ENCODE assay signal across 21 cellular contexts in the genomic region with DNA sequence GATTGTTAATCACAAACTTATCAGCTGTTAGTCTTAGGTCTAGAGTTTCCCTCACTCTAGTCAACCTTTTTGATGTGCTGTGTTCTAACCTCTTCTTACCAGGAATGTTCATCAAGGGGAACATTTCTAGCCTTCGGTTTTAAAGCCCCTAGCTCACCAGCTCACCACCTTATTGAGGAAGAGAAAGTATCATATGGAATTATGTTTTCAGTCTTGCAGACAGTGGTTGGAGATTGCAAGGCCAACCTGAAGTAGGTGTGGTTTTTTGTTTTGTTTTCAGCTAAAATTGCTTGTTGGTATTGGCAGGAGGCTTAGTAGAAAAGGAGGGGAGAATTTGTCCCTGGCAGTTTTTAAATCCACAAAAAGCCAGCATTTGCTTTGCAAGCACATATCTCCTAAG. TPM values are rescaled to one million over a fixed set of nuclear protein-coding genes. Genes with fewer than 3 reads are reported as not detected.
DNase-seq lines count a peak whose midpoint lies in the region; ATAC-seq and TF ChIP-seq lines count a peak whose summit lies in the region.
"Had no signal": no experiment of that assay in that cellular context is flagged by ENCODE, and none has a peak within 500 bp of the region (broad histone marks: within the 10 kb centered on the region; RNA-seq: fewer than 3 reads in every experiment).

No MANE protein-coding gene starts in this region.

- no peak overlapping the region for H3K4me3 ChIP-seq in SK-N-SH (ENCODE audit: low read depth in 2 of 2, low read length in 1 of 2)
- H3K4me3 ChIP-seq in MM.1S (ENCODE audit: low read length) = no peak overlapping the region
- H3K4me3 ChIP-seq in smooth muscle cell = no peak overlapping the region
- H3K4me3 ChIP-seq: BLaER1 treated with 17β-estradiol and CSF1 and Interleukin-3, amounts not matched to agents 10 nM and 100 nM; heart left ventricle; uterus had no signal

- H3K27ac ChIP-seq in SK-N-SH (ENCODE audit: low read depth in 2 of 2, low read length in 1 of 2) = peak overlapping the region; percentile 11 to 71
- no peak overlapping the region; the same call in 1 of the 2 replicates for H3K27ac ChIP-seq in MM.1S (ENCODE audit: low read length)
- peak overlapping the region; percentile 53 for H3K27ac ChIP-seq in epithelial cell of prostate
- peak overlapping the region; percentile 65 for H3K27ac ChIP-seq in smooth muscle cell (ENCODE audit: low read depth)
- H3K27ac ChIP-seq: BLaER1 treated with 17β-estradiol and CSF1 and Interleukin-3, amounts not matched to agents 10 nM and 100 nM; heart left ventricle had no signal

- no peaks in the 10 kb centered on the region for H3K9me2 ChIP-seq in SK-N-SH
- no peaks in the 10 kb centered on the region for H3K9me2 ChIP-seq in MM.1S (replicated peaks; ENCODE audit: insufficient read depth, low read length)

- no peaks in the 10 kb centered on the region for H3K9me3 ChIP-seq in SK-N-SH
- H3K9me3 ChIP-seq in MM.1S (replicated peaks; ENCODE audit: insufficient read depth, low read length) = no peaks in the 10 kb centered on the region
- H3K9me3 ChIP-seq in smooth muscle cell (replicated peaks; ENCODE audit: low read depth) = no peaks in the 10 kb centered on the region
- H3K9me3 ChIP-seq: uterus had no signal

- 56% methylated on average over 1 of the region's 1 CpG for WGBS in SK-N-SH (ENCODE audit: low lambda C conversion rate)
- WGBS in smooth muscle cell (ENCODE audit: low lambda C conversion rate) = 90% methylated on average over 1 of the region's 1 CpG

- no peak for TF ChIP-seq RAD21 in SK-N-SH (IDR thresholded peaks at IDR 0.05; ENCODE audit: low read length)

- H3K27me3 ChIP-seq in SK-N-SH (ENCODE audit: insufficient read depth) (no peaks in the 10 kb centered on the region), MM.1S (replicated peaks; ENCODE audit: insufficient read depth, low read length) (no peaks in the 10 kb centered on the region), smooth muscle cell (ENCODE audit: low read depth) (no peaks in the 10 kb centered on the region)
- H3K27me3 ChIP-seq: BLaER1 treated with 17β-estradiol and CSF1 and Interleukin-3, amounts not matched to agents 10 nM and 100 nM; heart left ventricle; uterus had no signal

- TF ChIP-seq CTCF in SK-N-SH (IDR thresholded peaks at IDR 0.05) (no peak), MM.1S (IDR thresholded peaks at IDR 0.05; ENCODE audit: low read length) (no peak), smooth muscle cell (IDR thresholded peaks at IDR 0.05; ENCODE audit: borderline replicate concordance, insufficient read depth, poor library complexity, severe bottlenecking) (no peak)

- no peak for ATAC-seq in SK-N-SH treated with all-trans-retinoic acid at 6 μM for 48 hours
- ATAC-seq in Right ventricle myocardium superior (ENCODE audit: poor library complexity) = no peak
- ATAC-seq: activated T-helper 17 cell treated with anti-CD3 and anti-CD28 coated beads, Interleukin-2, amount 50 U/mL, for 72 hours; effector memory CD8-positive, alpha-beta T cell; heart left ventricle had no signal

- peak overlapping the region; percentile 37; the same call in 1 of the 2 replicates for H2AFZ ChIP-seq in SK-N-SH (ENCODE audit: low read depth)
- no peak overlapping the region for H2AFZ ChIP-seq in MM.1S (ENCODE audit: low read length)
- no peak overlapping the region for H2AFZ ChIP-seq in smooth muscle cell (ENCODE audit: low read depth)

- H3K4me1 ChIP-seq in SK-N-SH (ENCODE audit: control insufficient read depth in 1 of 2, insufficient read depth in 2 of 2, low read depth in 1 of 2, low read length in 1 of 2) (peaks cover 8 to 24% of the 10 kb centered on the region in 2 experiments; a peak in 3 of 4 replicates), MM.1S (ENCODE audit: low read length) (peaks cover 16% of the 10 kb centered on the region), smooth muscle cell (ENCODE audit: low read depth) (peaks cover 23% of the 10 kb centered on the region)
- H3K4me1 ChIP-seq: heart left ventricle, uterus had no signal

- no peak for TF ChIP-seq EP300 in SK-N-SH (IDR thresholded peaks at IDR 0.05; ENCODE audit: borderline replicate concordance in 1 of 2, low read depth in 1 of 2, low read length in 1 of 2)

- no peak for DNase-seq in SK-N-SH
- no peak for DNase-seq in MM.1S
- DNase-seq in epithelial cell of prostate (ENCODE audit: low read depth, low spot score) = no peak
- DNase-seq in smooth muscle cell (lab: John Stamatoyannopoulos, UW; ENCODE audit: unreplicated experiment) = no peak
- no peak for DNase-seq in Right ventricle myocardium superior
- DNase-seq in globus pallidus (ENCODE audit: low spot score) = no peak
- DNase-seq in SW 1271 (lab: John Stamatoyannopoulos, UW) = no peak
- DNase-seq: effector memory CD8-positive, alpha-beta T cell; heart left ventricle; immature natural killer cell; KBM-7; NCI-H1048; NCI-H1930; stimulated activated CD8-positive, alpha-beta memory T cell treated with anti-CD3 and anti-CD28 coated beads, Interleukin-4, amount 100 ng/mL, for 48 hours; substantia nigra; T1000; uterus had no signal

- H4K20me1 ChIP-seq in SK-N-SH (ENCODE audit: insufficient read depth) = no peaks in the 10 kb centered on the region
- H4K20me1 ChIP-seq in MM.1S (ENCODE audit: insufficient read depth, low read length) = no peaks in the 10 kb centered on the region
- no peaks in the 10 kb centered on the region for H4K20me1 ChIP-seq in smooth muscle cell (ENCODE audit: low read depth)
- H4K20me1 ChIP-seq: BLaER1 treated with 17β-estradiol and CSF1 and Interleukin-3, amounts not matched to agents 10 nM and 100 nM had no signal

- H3K9ac ChIP-seq in SK-N-SH (no peak overlapping the region), MM.1S (ENCODE audit: low read length) (no peak overlapping the region), smooth muscle cell (ENCODE audit: low read depth) (no peak overlapping the region)
- H3K9ac ChIP-seq: BLaER1 treated with 17β-estradiol and CSF1 and Interleukin-3, amounts not matched to agents 10 nM and 100 nM had no signal

- H3K4me2 ChIP-seq in SK-N-SH = 0 out of 2 replicates have a peak overlapping the region, but pooled peaks have one; percentile 12
- peak overlapping the region; percentile 2; the same call in 1 of the 2 replicates for H3K4me2 ChIP-seq in MM.1S (ENCODE audit: low read depth, low read length)
- no peak overlapping the region for H3K4me2 ChIP-seq in smooth muscle cell

- H3F3A ChIP-seq in SK-N-SH (replicated peaks; ENCODE audit: insufficient read depth) (peaks cover 26% of the 10 kb centered on the region), MM.1S (ENCODE audit: insufficient read depth, low read length) (no peaks in the 10 kb centered on the region), smooth muscle cell (ENCODE audit: low read depth) (no peaks in the 10 kb centered on the region)

- intact Hi-C loops in Right ventricle myocardium superior (cut with DNase I) = no loop called here

- POLR2A ChIA-PET in SK-N-SH (lab: Yijun Ruan, JAX) = no interaction called here

- H3K79me2 ChIP-seq in SK-N-SH (ENCODE audit: insufficient read depth) (no peaks in the 10 kb centered on the region), MM.1S (ENCODE audit: low read length) (no peaks in the 10 kb centered on the region), smooth muscle cell (ENCODE audit: low read depth) (no peaks in the 10 kb centered on the region)

- CTCF ChIA-PET in SK-N-SH (lab: Yijun Ruan, JAX) = interaction anchor here (0.9 kb wide), 2 partner anchors 14 to 45 kb away, joined by 3 read pairs; no protein-coding TSS in a partner anchor

- H3K36me3 ChIP-seq in SK-N-SH (replicated peaks in 1 of 2; ENCODE audit: control insufficient read depth in 1 of 2, insufficient read depth in 2 of 2, low read length in 1 of 2) (no peaks in the 10 kb centered on the region), MM.1S (replicated peaks; ENCODE audit: insufficient read depth, low read length) (no peaks in the 10 kb centered on the region), smooth muscle cell (ENCODE audit: low read depth) (no peaks in the 10 kb centered on the region)
- H3K36me3 ChIP-seq: BLaER1 treated with 17β-estradiol and CSF1 and Interleukin-3, amounts not matched to agents 10 nM and 100 nM; heart left ventricle; uterus had no signal

TF ChIP-seq in SK-N-SH, 30 proteins besides CTCF, POLR2A, EP300 and RAD21 (continues in another document):
- TF ChIP-seq POLR2AphosphoS5 (IDR thresholded peaks at IDR 0.05; ENCODE audit: low read depth, low read length) (no peak), TEAD4 (IDR thresholded peaks at IDR 0.05; ENCODE audit: borderline replicate concordance, insufficient read depth) (no peak), GATA2 (CRISPR knock-in tag; IDR thresholded peaks at IDR 0.05) (no peak), RCOR1 (IDR thresholded peaks at IDR 0.05; ENCODE audit: low read length) (no peak), GABPA (IDR thresholded peaks at IDR 0.05; ENCODE audit: low read depth) (no peak), EZH2phosphoT487 (IDR thresholded peaks at IDR 0.05; ENCODE audit: borderline replicate concordance, low read depth) (no peak), JUND (IDR thresholded peaks at IDR 0.05) (no peak), FOXM1 (IDR thresholded peaks at IDR 0.05; ENCODE audit: low read depth) (no peak), FOSL2 (IDR thresholded peaks at IDR 0.05; ENCODE audit: borderline replicate concordance, low read depth) (no peak), MXI1 (IDR thresholded peaks at IDR 0.05; ENCODE audit: low read depth, low read length) (no peak)

TF ChIP-seq in SK-N-SH treated with all-trans-retinoic acid at 6 μM for 48 hours, 23 proteins besides CTCF, POLR2A, EP300 and RAD21 (continues in another document):
- TF ChIP-seq, protein P1, sequence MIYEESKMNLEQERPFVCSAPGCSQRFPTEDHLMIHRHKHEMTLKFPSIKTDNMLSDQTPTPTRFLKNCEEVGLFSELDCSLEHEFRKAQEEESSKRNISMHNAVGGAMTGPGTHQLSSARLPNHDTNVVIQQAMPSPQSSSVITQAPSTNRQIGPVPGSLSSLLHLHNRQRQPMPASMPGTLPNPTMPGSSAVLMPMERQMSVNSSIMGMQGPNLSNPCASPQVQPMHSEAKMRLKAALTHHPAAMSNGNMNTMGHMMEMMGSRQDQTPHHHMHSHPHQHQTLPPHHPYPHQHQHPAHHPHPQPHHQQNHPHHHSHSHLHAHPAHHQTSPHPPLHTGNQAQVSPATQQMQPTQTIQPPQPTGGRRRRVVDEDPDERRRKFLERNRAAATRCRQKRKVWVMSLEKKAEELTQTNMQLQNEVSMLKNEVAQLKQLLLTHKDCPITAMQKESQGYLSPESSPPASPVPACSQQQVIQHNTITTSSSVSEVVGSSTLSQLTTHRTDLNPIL (CRISPR knock-in tag; IDR thresholded peaks at IDR 0.05; ENCODE audit: low read depth) = no peak
- TF ChIP-seq OSR1 (CRISPR knock-in tag; IDR thresholded peaks at IDR 0.05) = no peak
- TF ChIP-seq PPARA (CRISPR knock-in tag; IDR thresholded peaks at IDR 0.05; ENCODE audit: borderline replicate concordance) = no peak
- no peak for TF ChIP-seq ZNF565 (CRISPR knock-in tag; conservative IDR thresholded peaks at IDR 0.05; ENCODE audit: low read depth)
- TF ChIP-seq ESRRG (CRISPR knock-in tag; IDR thresholded peaks at IDR 0.05) = no peak

RNA-seq across cellular contexts. Expression of a gene that starts 48.4 kb away (rescaled TPM):
- polyA plus RNA-seq in SK-N-SH (2012; rRNA removed) (83.4 and 103 TPM in 2 replicates), smooth muscle cell (147 and 159 TPM in 2 replicates)
- polyA plus RNA-seq in SK-N-SH (2012; cell fraction: cytosol; rRNA removed) = 113 and 151 TPM in 2 replicates
- 90.9 and 120 TPM in 2 replicates for polyA plus RNA-seq in SK-N-SH (2012; cell fraction: nucleus; rRNA removed)
- total RNA-seq in smooth muscle cell (67.9 and 83.2 TPM in 2 replicates), Right ventricle myocardium superior (54.0 TPM)
- total RNA-seq: activated CD8-positive, alpha-beta memory T cell treated with anti-CD3 and anti-CD28 coated beads for 36 hours; activated T-helper 17 cell treated with anti-CD3 and anti-CD28 coated beads, Interleukin-2, amount 50 U/mL, for 72 hours had no signal
